Comparison of ENCODE assay signal across 8 cellular contexts in genomic region chr1:15411593-15412487, GRCh38. TPM values are rescaled to one million over a fixed set of nuclear protein-coding genes. Genes with fewer than 3 reads are reported as not detected.
DNase-seq lines count a peak whose midpoint lies in the region; ATAC-seq and TF ChIP-seq lines count a peak whose summit lies in the region.

No MANE protein-coding gene starts in this region.

- WGBS in heart right ventricle, 2 donors: 75 to 77% methylated on average over 21 of the region's 21 CpGs

- DNase-seq in GM12865 (ENCODE audit: low read depth) (peak; percentile 85), HAP-1 (ENCODE audit: low spot score in 2 of 2) (no peak), NOMO-1 treated with dmso at 0.1 percent for 144 hours (lab: John Stamatoyannopoulos, UW; ENCODE audit: unreplicated experiment) (peak; percentile 72), activated gamma-delta T cell (lab: John Stamatoyannopoulos, UW) (peak; percentile 55), heart right ventricle (peak in 1 of 2 donors; percentile 54), foreskin melanocyte (no peak), dedifferentiated amniotic fluid mesenchymal stem cell (ENCODE audit: extremely low spot score) (no peak)

- ATAC-seq in heart right ventricle: peak in 4 of 8 donors; percentile 16 to 22 (median 20)

- H3K27ac ChIP-seq in heart right ventricle (peak overlapping the region in 8 of 10 donors; percentile 18 to 96 (median 52)), skeletal muscle tissue (ENCODE audit: low read depth, low read length) (peak overlapping the region; percentile 25)

- H3K36me3 ChIP-seq in HAP-1 (replicated peaks): no peaks in the 10 kb centered on the region; the same call in 1 of the 2 replicates
- peaks cover 0 to 31% (median 0%) of the 10 kb centered on the region in 9 donors for H3K36me3 ChIP-seq in heart right ventricle
- no peaks in the 10 kb centered on the region for H3K36me3 ChIP-seq in skeletal muscle tissue (ENCODE audit: control insufficient read depth in 3 of 3, insufficient read depth in 3 of 3, low read length in 3 of 3)

- H3K4me1 ChIP-seq in HAP-1 (peaks cover 4% of the 10 kb centered on the region), heart right ventricle (peaks cover 7 to 77% (median 60%) of the 10 kb centered on the region in 9 donors), skeletal muscle tissue (ENCODE audit: control insufficient read depth in 3 of 3, insufficient read depth in 3 of 3, low read length in 3 of 3) (peaks cover 27 to 46% (median 32%) of the 10 kb centered on the region in 3 donors)

- peak overlapping the region in 2 of 3 donors; percentile 45 for H3K9ac ChIP-seq in skeletal muscle tissue (ENCODE audit: low read depth in 1 of 3, low read length in 3 of 3)

- H3K9me3 ChIP-seq in HAP-1 (no peaks in the 10 kb centered on the region), heart right ventricle (no peaks in the 10 kb centered on the region), skeletal muscle tissue (ENCODE audit: control insufficient read depth in 3 of 3, low read length in 3 of 3) (no peaks in the 10 kb centered on the region)

- in situ Hi-C loops in HAP-1 (cut with MboI; ENCODE audit: low sequenced_read_pairs): no loop called here

- TF ChIP-seq CTCF in GM12865 (IDR thresholded peaks at IDR 0.05; ENCODE audit: insufficient read depth, low read depth, low read length, missing control alignments): no peak
- no peak for TF ChIP-seq CTCF in heart right ventricle (IDR thresholded peaks at IDR 0.05)

- H3K27me3 ChIP-seq in HAP-1 (ENCODE audit: low read depth) (no peaks in the 10 kb centered on the region), heart right ventricle (no peaks in the 10 kb centered on the region), skeletal muscle tissue (ENCODE audit: control insufficient read depth in 3 of 3, insufficient read depth in 3 of 3, low read length in 3 of 3) (peaks cover 6 to 18% (median 14%) of the 10 kb centered on the region in 3 donors)

- H3K4me3 ChIP-seq in GM12865 (ENCODE audit: low read depth, low read length) (peak overlapping the region; percentile 96), HAP-1 (peak overlapping the region; percentile 71), heart right ventricle (peak overlapping the region in 9 of 10 donors; percentile 76 to 94 (median 85)), skeletal muscle tissue (ENCODE audit: low read length in 3 of 3) (peak overlapping the region; percentile 45 to 70 (median 52))

- intact Hi-C loops in heart right ventricle (cut with DNase I): loop anchor here in 1 of 10 donors (5.0 kb wide), 1 partner anchor 70 kb away; no protein-coding TSS in a partner anchor

RNA-seq across cellular contexts. Expression of gene EFHD2, which starts 2.2 kb away (rescaled TPM):
- total RNA-seq in heart right ventricle: 10 to 100 TPM in 9 of 10 donors, 1 to 10 TPM in 1; 9.4 to 32.1 (median 13.5) TPM
- 10 to 100 TPM; 20.1 to 20.2 TPM for polyA plus RNA-seq in heart right ventricle
- 12.5 TPM for total RNA-seq in skeletal muscle tissue

RNA-seq across cellular contexts. Expression of gene CTRC, which starts 26.4 kb away (rescaled TPM):
- 1 to 10 TPM in 3 of 10 donors, under 1 TPM in 4, not detected in 3; 0.42 to 1.6 (median 0.93) TPM for total RNA-seq in heart right ventricle
- polyA plus RNA-seq in heart right ventricle: under 1 TPM in 1 of 2 donors, not detected in 1; 0.41 TPM
- not detected for total RNA-seq in skeletal muscle tissue

RNA-seq across cellular contexts. Expression of gene CELA2A, which starts 44.7 kb away (rescaled TPM):
- total RNA-seq in heart right ventricle (1 to 10 TPM in 5 of 10 donors, under 1 TPM in 2, not detected in 3; 0.85 to 1.6 (median 1.2) TPM), skeletal muscle tissue (not detected)
- under 1 TPM in 1 of 2 donors, not detected in 1; 0.09 TPM for polyA plus RNA-seq in heart right ventricle

Comparison
In these comparisons a context has a peak if more than half of its experiments do, and no peak if none do; other contexts are left out.
1. DNase-seq: peak in GM12865 (single experiment), NOMO-1 treated with dmso at 0.1 percent for 144 hours (single experiment) and activated gamma-delta T cell (single experiment); none in HAP-1 (0 of 2), foreskin melanocyte (single experiment) and dedifferentiated amniotic fluid mesenchymal stem cell (single experiment).
2. Peak in every context shown above with its lines, with median percentiles within 50 percentile points of each other: H3K4me3 ChIP-seq.